ENCODE assay signal across 1 cellular context in genomic region chr17:64471440-64471839, GRCh38.
TF ChIP-seq lines count a peak whose summit lies in the region.

No MANE protein-coding gene starts in this region.

TF ChIP-seq in IMR-90, 13 proteins besides CTCF, POLR2A, EP300 and RAD21:
- TF ChIP-seq MAZ (IDR thresholded peaks at IDR 0.05; ENCODE audit: borderline replicate concordance, low read depth, low read length) (no peak), CEBPB (IDR thresholded peaks at IDR 0.05; ENCODE audit: low read depth, low read length) (peak; percentile 44; the same call in 1 of the 2 replicates), CHD1 (IDR thresholded peaks at IDR 0.05; ENCODE audit: low read depth, low read length) (no peak), MXI1 (IDR thresholded peaks at IDR 0.05; ENCODE audit: borderline replicate concordance, low read depth, low read length) (no peak), USF2 (IDR thresholded peaks at IDR 0.05; ENCODE audit: low read depth, low read length) (no peak), BHLHE40 (IDR thresholded peaks at IDR 0.05; ENCODE audit: low read depth, low read length) (no peak), SMC3 (IDR thresholded peaks at IDR 0.05; ENCODE audit: low read depth, low read length) (no peak)
TF ChIP-seq in IMR-90: peak in this region for 1.
